In genomic region chr17:7380855-7381683, GRCh38 we compare ENCODE assay signal across 8 cellular contexts. TPM values are rescaled to one million over a fixed set of nuclear protein-coding genes. Genes with fewer than 3 reads are reported as not detected.
A peak's percentile ranks its signal among the peaks of the same experiment; 100 is the strongest.
DNase-seq lines count a peak whose midpoint lies in the region; ATAC-seq and TF ChIP-seq lines count a peak whose summit lies in the region.

Gene TNK1 (plus strand): TSS chr17:7381089. CDS start chr17:7382927, 1,838 bp downstream.

- ATAC-seq in left colon, result peak; percentile 94
- no peak for ATAC-seq in HG02759 (IDR thresholded peaks at IDR 0.05; ENCODE audit: unreplicated experiment)
- no peak for ATAC-seq in GM21737 (IDR thresholded peaks at IDR 0.05; ENCODE audit: unreplicated experiment)

- H3K36me3 ChIP-seq in suprapubic skin, result peaks cover 17% of the 10 kb centered on the region

- no peak for TF ChIP-seq EP300 in suprapubic skin (IDR thresholded peaks at IDR 0.05)

- no peaks in the 10 kb centered on the region for H3K27me3 ChIP-seq in suprapubic skin

- DNase-seq in HPDE6-E6E7 (ENCODE audit: extremely low spot score) (peak; percentile 65), cardiac fibroblast (ENCODE audit: low read depth in 2 of 2) (no peak), left colon (peak; percentile 85 to 87), suprapubic skin (ENCODE audit: low spot score in 2 of 2) (peak in 1 of 2 donors; percentile 78), SHP77 treated with DMSO at 0.1 percent for 48 hours (lab: John Stamatoyannopoulos, UW) (no peak), T1000 (lab: John Stamatoyannopoulos, UW) (no peak)

- intact Hi-C loops in left colon (cut with DNase I, micrococcal nuclease), result no loop called here

- peak within 1 kb of the TSS; percentile 25 to 30 for H3K4me3 ChIP-seq in cardiac fibroblast (replicated peaks in 1 of 2; ENCODE audit: low read depth in 2 of 2, low read length in 2 of 2)
- peak within 1 kb of the TSS; percentile 63 for H3K4me3 ChIP-seq in suprapubic skin

- H3K4me1 ChIP-seq in suprapubic skin, result peaks cover 42% of the 10 kb centered on the region

- H3K9me3 ChIP-seq in suprapubic skin, result no peaks in the 10 kb centered on the region

- 6% methylated on average over 45 of the region's 52 CpGs for WGBS in suprapubic skin

- no peak for TF ChIP-seq CTCF in cardiac fibroblast (IDR thresholded peaks at IDR 0.05; ENCODE audit: low read depth, low read length)
- no peak for TF ChIP-seq CTCF in suprapubic skin (IDR thresholded peaks at IDR 0.05)

- no peak for TF ChIP-seq POLR2A in suprapubic skin (IDR thresholded peaks at IDR 0.05)

- peak within 1 kb of the TSS; percentile 78 for H3K27ac ChIP-seq in suprapubic skin

RNA-seq across cellular contexts. Expression of gene TNK1, which starts in this region (rescaled TPM):
- total RNA-seq in left colon, result 10 to 100 TPM; 22.2 to 24.9 TPM
- total RNA-seq in suprapubic skin, result 10 to 100 TPM; 15.3 to 42.9 (median 20.7) TPM

Comparison
In these comparisons a context has a peak if more than half of its experiments do, and no peak if none do; other contexts are left out.
1. DNase-seq: peak in HPDE6-E6E7 (single experiment) and left colon (2 of 2); none in cardiac fibroblast (0 of 2), SHP77 treated with DMSO at 0.1 percent for 48 hours (single experiment) and T1000 (single experiment).